In genomic region chr10:123751340-123751739, GRCh38 we compare ENCODE assay signal across 23 cellular contexts.
"Had no signal": no experiment of that assay in that cellular context is flagged by ENCODE, and none has a peak within 500 bp of the region (broad histone marks: within the 10 kb centered on the region; RNA-seq: fewer than 3 reads in every experiment).

No MANE protein-coding gene starts in this region.

- H3K36me3 ChIP-seq: colonic mucosa, esophagus squamous epithelium, gastrocnemius medialis had no signal

- H3K27ac Mint-ChIP-seq: dendritic cell treated with granulocyte-macrophage colony-stimulating factor and Interleukin-4, amounts not matched to agents 40 ng/mL and 50 ng/mL, for 4 days; effector memory CD8-positive, alpha-beta T cell; endodermal cell had no signal

- ATAC-seq: effector memory CD8-positive, alpha-beta T cell; esophagus mucosa; foreskin keratinocyte; gastrocnemius medialis; gastroesophageal sphincter; heart left ventricle had no signal

- DNase-seq: colonic mucosa; cortex of kidney; dermis blood vessel endothelial cell; dorsolateral prefrontal cortex; effector CD4-positive, alpha-beta T cell; effector CD8-positive, alpha-beta T cell; effector memory CD4-positive, alpha-beta T cell; effector memory CD8-positive, alpha-beta T cell; endodermal cell; erythroblast; esophagus squamous epithelium; foreskin fibroblast; foreskin keratinocyte; gastrocnemius medialis; glutamatergic neuron; head of caudate nucleus; heart left ventricle had no signal

- H3K4me3 ChIP-seq: colonic mucosa, coronary artery, dorsolateral prefrontal cortex, esophagus muscularis mucosa, esophagus squamous epithelium, gastrocnemius medialis, gastroesophageal sphincter, heart left ventricle had no signal

- H3K4me3 Mint-ChIP-seq: dendritic cell treated with granulocyte-macrophage colony-stimulating factor and Interleukin-4, amounts not matched to agents 40 ng/mL and 50 ng/mL, for 4 days; effector memory CD8-positive, alpha-beta T cell; endodermal cell had no signal

- H3K9me3 ChIP-seq: colonic mucosa, esophagus muscularis mucosa, esophagus squamous epithelium, gastrocnemius medialis, gastroesophageal sphincter had no signal

- H3K9me3 Mint-ChIP-seq: dendritic cell treated with granulocyte-macrophage colony-stimulating factor and Interleukin-4, amounts not matched to agents 40 ng/mL and 50 ng/mL, for 4 days; effector memory CD8-positive, alpha-beta T cell had no signal

- H3K4me1 ChIP-seq: colonic mucosa, esophagus squamous epithelium, foreskin keratinocyte, gastrocnemius medialis, heart left ventricle had no signal

- H3K27me3 Mint-ChIP-seq: dendritic cell treated with granulocyte-macrophage colony-stimulating factor and Interleukin-4, amounts not matched to agents 40 ng/mL and 50 ng/mL, for 4 days had no signal

- H3K27me3 ChIP-seq: colonic mucosa, esophagus muscularis mucosa, foreskin keratinocyte, gastrocnemius medialis, gastroesophageal sphincter had no signal

- H3K27ac ChIP-seq: colonic mucosa, coronary artery, dorsolateral prefrontal cortex, epithelial cell of prostate, esophagus muscularis mucosa, esophagus squamous epithelium, foreskin keratinocyte, gastrocnemius medialis, gastroesophageal sphincter, heart left ventricle had no signal
